In the genomic region with DNA sequence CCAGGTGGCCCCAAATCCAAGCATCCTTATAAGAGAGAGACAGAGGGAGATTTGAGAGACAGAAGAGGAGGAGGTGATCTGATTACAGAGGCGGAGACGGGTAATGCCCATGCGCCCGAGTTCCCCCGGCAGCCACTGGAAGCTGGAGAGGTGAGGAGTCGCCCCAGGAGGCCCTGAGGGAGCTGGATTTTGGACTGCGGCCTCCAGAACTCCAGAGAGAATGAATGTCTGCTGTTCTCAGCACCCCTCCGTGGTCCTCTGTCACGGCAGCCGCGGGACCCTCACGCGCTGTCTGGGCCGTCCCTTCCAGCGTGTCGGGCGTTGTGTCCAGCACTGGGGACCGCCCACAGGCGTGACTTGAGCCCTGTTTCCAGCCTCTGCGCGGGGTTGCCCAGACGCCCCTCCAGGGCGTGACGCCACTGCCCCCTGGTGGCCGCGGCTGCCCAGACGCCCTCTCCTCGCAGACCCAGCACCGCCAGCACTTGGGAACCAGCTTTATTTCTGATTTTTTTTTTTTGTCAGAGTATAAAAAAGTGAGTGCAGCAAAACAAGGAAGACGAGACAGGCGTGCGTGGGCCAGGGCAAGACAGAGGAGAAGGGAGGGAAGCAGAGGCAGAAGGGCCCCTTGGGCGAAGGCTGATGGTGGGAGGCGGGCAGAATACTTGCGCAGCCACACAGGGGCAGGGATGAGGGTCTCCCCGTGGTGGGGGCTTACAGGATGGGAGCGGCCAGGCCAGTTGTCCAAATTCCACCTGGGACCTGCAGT, we compare ENCODE assay signal across 8 cellular contexts. TPM values are rescaled to one million over a fixed set of nuclear protein-coding genes. Genes with fewer than 3 reads are reported as not detected.
DNase-seq lines count a peak whose midpoint lies in the region; TF ChIP-seq lines count a peak whose summit lies in the region.

No MANE protein-coding gene starts in this region.

- H3K27ac ChIP-seq in HUES64 (ENCODE audit: low read depth, low read length) (no peak overlapping the region), PC-9 (no peak overlapping the region), esophagus squamous epithelium (peak overlapping the region in 3 of 4 donors; percentile 49 to 78 (median 64))

- H3K4me3 Mint-ChIP-seq in activated T-helper 1 cell treated with anti-CD3 and anti-CD28 coated beads, Interleukin-12 subunit alpha, Interleukin-12 subunit beta, Interleukin-2, Interleukin-4 antibody, amounts not matched to agents 30 ng/mL and 10 ng/mL and 1 ng/mL, durations not matched to agents 14 hours and 24 hours and 36 hours: no peak overlapping the region

- H3F3A ChIP-seq in PC-9 (ENCODE audit: insufficient read depth, low read depth): peaks cover 49% of the 10 kb centered on the region

- peaks cover 46% of the 10 kb centered on the region for H3K4me1 Mint-ChIP-seq in activated T-helper 1 cell treated with anti-CD3 and anti-CD28 coated beads, Interleukin-12 subunit alpha, Interleukin-12 subunit beta, Interleukin-2, Interleukin-4 antibody, amounts not matched to agents 30 ng/mL and 10 ng/mL and 1 ng/mL, durations not matched to agents 14 hours and 24 hours and 36 hours (ENCODE audit: low read depth)

- H3K36me3 ChIP-seq in HUES64 (ENCODE audit: insufficient read depth, low read length) (no peaks in the 10 kb centered on the region), PC-9 (ENCODE audit: low read depth) (no peaks in the 10 kb centered on the region), esophagus squamous epithelium (peaks cover 0 to 24% (median 0%) of the 10 kb centered on the region in 3 donors)

- peak overlapping the region; percentile 62 for H3K9ac ChIP-seq in HUES64 (ENCODE audit: low read depth, low read length)

- H4K20me1 ChIP-seq in PC-9 (ENCODE audit: insufficient read depth): peaks cover under 1% of the 10 kb centered on the region; the same call in 1 of the 2 replicates

- H3K4me3 ChIP-seq in HUES64 (ENCODE audit: low read length) (peak overlapping the region; percentile 62), PC-9 (peak overlapping the region; percentile 43; the same call in 1 of the 2 replicates), esophagus squamous epithelium (peak overlapping the region in 3 of 4 donors; percentile 31 to 63 (median 35))

- H3K79me2 ChIP-seq in PC-9 (ENCODE audit: low read depth): peaks cover 5% of the 10 kb centered on the region

- peak; percentile 89 for DNase-seq in Daoy (ENCODE audit: low read depth)
- DNase-seq in PC-9: peak; percentile 70 to 93
- DNase-seq in activated T-helper 1 cell treated with anti-CD3 and anti-CD28 coated beads, Interleukin-12 subunit alpha, Interleukin-12 subunit beta, Interleukin-2, Interleukin-4 antibody, amounts not matched to agents 30 ng/mL and 10 ng/mL and 1 ng/mL, durations not matched to agents 14 hours and 24 hours and 36 hours (ENCODE audit: low spot score): peak; percentile 70
- DNase-seq in esophagus squamous epithelium (lab: John Stamatoyannopoulos, UW): no peak
- DNase-seq in myocyte (ENCODE audit: low read depth): peak; percentile 86
- peak; percentile 72 for DNase-seq in stimulated activated naive CD4-positive, alpha-beta T cell treated with Interleukin-2 at 50 U/mL for 16 hours (lab: John Stamatoyannopoulos, UW)
- no peak for DNase-seq in OCI-M2 (lab: John Stamatoyannopoulos, UW; ENCODE audit: unreplicated experiment)

- peaks cover 2% of the 10 kb centered on the region for H3K27me3 Mint-ChIP-seq in activated T-helper 1 cell treated with anti-CD3 and anti-CD28 coated beads, Interleukin-12 subunit alpha, Interleukin-12 subunit beta, Interleukin-2, Interleukin-4 antibody, amounts not matched to agents 30 ng/mL and 10 ng/mL and 1 ng/mL, durations not matched to agents 14 hours and 24 hours and 36 hours (ENCODE audit: insufficient read depth)

- no peaks in the 10 kb centered on the region for H3K9me2 ChIP-seq in PC-9 (ENCODE audit: insufficient read depth)

- TF ChIP-seq CTCF in PC-9 (conservative IDR thresholded peaks at IDR 0.05) (peak; percentile 99), esophagus squamous epithelium (IDR thresholded peaks at IDR 0.05) (peak; percentile 93 to 100 (median 96))

- peak overlapping the region; percentile 71 for H3K27ac Mint-ChIP-seq in activated T-helper 1 cell treated with anti-CD3 and anti-CD28 coated beads, Interleukin-12 subunit alpha, Interleukin-12 subunit beta, Interleukin-2, Interleukin-4 antibody, amounts not matched to agents 30 ng/mL and 10 ng/mL and 1 ng/mL, durations not matched to agents 14 hours and 24 hours and 36 hours

- POLR2A ChIA-PET in PC-9 (lab: Charles Lee; ENCODE audit: unreplicated experiment): interaction anchor here (0.5 to 0.7 kb wide), 3 partner anchors 109 to 751 kb away, joined by 7 to 16 read pairs (median 7); a partner anchor contains a TSS

- CTCF ChIA-PET in PC-9 (lab: Charles Lee): interaction anchor here (0.6 to 1.0 kb wide), 9 partner anchors 10 to 436 kb away, joined by 3 to 8 read pairs (median 4); no protein-coding TSS in a partner anchor

- intact Hi-C loops in PC-9 (cut with micrococcal nuclease; ENCODE audit: unreplicated experiment) (loop anchor here (1.0 to 5.0 kb wide), 6 partner anchors 17 to 537 kb away; a partner anchor contains a TSS), esophagus squamous epithelium (cut with DNase I) (loop anchor here (5.0 kb wide), 1 partner anchor 437 kb away; a partner anchor contains a TSS)
- intact Hi-C loops in activated T-helper 1 cell treated with anti-CD3 and anti-CD28 coated beads, Interleukin-12 subunit alpha, Interleukin-12 subunit beta, Interleukin-2, Interleukin-4 antibody, amounts not matched to agents 30 ng/mL and 10 ng/mL and 1 ng/mL, durations not matched to agents 14 hours and 24 hours and 36 hours (cut with micrococcal nuclease): loop anchor here (5.0 to 10.0 kb wide), 2 partner anchors 187 to 239 kb away; a partner anchor contains a TSS

- TF ChIP-seq POLR2A in esophagus squamous epithelium (IDR thresholded peaks at IDR 0.05): no peak

- H3K36me3 Mint-ChIP-seq in activated T-helper 1 cell treated with anti-CD3 and anti-CD28 coated beads, Interleukin-12 subunit alpha, Interleukin-12 subunit beta, Interleukin-2, Interleukin-4 antibody, amounts not matched to agents 30 ng/mL and 10 ng/mL and 1 ng/mL, durations not matched to agents 14 hours and 24 hours and 36 hours (ENCODE audit: low read depth): peaks cover 23% of the 10 kb centered on the region

- no peaks in the 10 kb centered on the region for H3K9me3 Mint-ChIP-seq in activated T-helper 1 cell treated with anti-CD3 and anti-CD28 coated beads, Interleukin-12 subunit alpha, Interleukin-12 subunit beta, Interleukin-2, Interleukin-4 antibody, amounts not matched to agents 30 ng/mL and 10 ng/mL and 1 ng/mL, durations not matched to agents 14 hours and 24 hours and 36 hours

- H3K4me2 ChIP-seq in PC-9: peak overlapping the region; percentile 78

- WGBS in HUES64: 15% methylated on average over 37 of the region's 37 CpGs
- WGBS in esophagus squamous epithelium, 2 donors: 8 to 29% methylated on average over 15 to 28 of the region's 37 CpGs

- H3K9me3 ChIP-seq in HUES64 (ENCODE audit: insufficient read depth, low read depth, low read length) (no peaks in the 10 kb centered on the region), PC-9 (ENCODE audit: insufficient read depth, low read depth) (no peaks in the 10 kb centered on the region), esophagus squamous epithelium (no peaks in the 10 kb centered on the region)

- BruUV-seq in PC-9 (replicated peaks; lab: Mats Ljungman, UMichigan): no TSS peak

- peaks cover 2% of the 10 kb centered on the region for H3K4me1 ChIP-seq in HUES64 (ENCODE audit: insufficient read depth, low read length)
- H3K4me1 ChIP-seq in PC-9 (replicated peaks; ENCODE audit: insufficient read depth): peaks cover 4% of the 10 kb centered on the region
- peaks cover 25 to 46% (median 29%) of the 10 kb centered on the region in 3 donors for H3K4me1 ChIP-seq in esophagus squamous epithelium

- no peak overlapping the region for H2AFZ ChIP-seq in PC-9

- peaks cover 20% of the 10 kb centered on the region for H3K27me3 ChIP-seq in HUES64 (ENCODE audit: insufficient read depth, low read length)
- H3K27me3 ChIP-seq in PC-9 (ENCODE audit: insufficient read depth, low read depth): no peaks in the 10 kb centered on the region
- no peaks in the 10 kb centered on the region for H3K27me3 ChIP-seq in esophagus squamous epithelium

RNA-seq across cellular contexts. Expression of a gene that starts 4.1 kb away (rescaled TPM):
- 3.9 and 4.5 TPM in 2 replicates for total RNA-seq in Daoy (2014; rRNA removed; shearing (Covaris generic))
- polyA plus RNA-seq in HUES64 (2013, experiment 1 of 2): 13.2 TPM
- polyA plus RNA-seq in HUES64 (2013, experiment 2 of 2): 10.1 TPM
- total RNA-seq in PC-9 (2021) (24.3 and 28.1 TPM in 2 replicates), esophagus squamous epithelium (10 to 100 TPM; 10.7 to 17.6 (median 14.2) TPM), myocyte (17.8 and 23.2 TPM in 2 replicates)
- 28.0 and 28.3 TPM in 2 replicates for total RNA-seq in activated T-helper 1 cell treated with anti-CD3 and anti-CD28 coated beads, Interleukin-12 subunit alpha, Interleukin-12 subunit beta, Interleukin-2, Interleukin-4 antibody, amounts not matched to agents 30 ng/mL and 10 ng/mL and 1 ng/mL, durations not matched to agents 14 hours and 24 hours and 36 hours
- 23.9 TPM for polyA plus RNA-seq in myocyte (2012)

RNA-seq across cellular contexts. Expression of a gene that starts 5.6 kb away (rescaled TPM):
- 0.86 and 1.2 TPM in 2 replicates for total RNA-seq in Daoy (2014; rRNA removed; shearing (Covaris generic))
- 3.4 TPM for polyA plus RNA-seq in HUES64 (2013, experiment 1 of 2)
- polyA plus RNA-seq in HUES64 (2013, experiment 2 of 2): 3.9 TPM
- total RNA-seq in PC-9 (2021): 14.4 and 18.7 TPM in 2 replicates
- 29.4 and 34.9 TPM in 2 replicates for total RNA-seq in activated T-helper 1 cell treated with anti-CD3 and anti-CD28 coated beads, Interleukin-12 subunit alpha, Interleukin-12 subunit beta, Interleukin-2, Interleukin-4 antibody, amounts not matched to agents 30 ng/mL and 10 ng/mL and 1 ng/mL, durations not matched to agents 14 hours and 24 hours and 36 hours
- total RNA-seq in esophagus squamous epithelium: 10 to 100 TPM in 1 of 4 donors, 1 to 10 TPM in 3; 5.1 to 15.9 (median 6.8) TPM
- 1.1 and 9.2 TPM in 2 replicates for total RNA-seq in myocyte
- 2.7 TPM for polyA plus RNA-seq in myocyte (2012)

RNA-seq across cellular contexts. Expression of a gene that starts 7.1 kb away (rescaled TPM):
- total RNA-seq in Daoy (2014; rRNA removed; shearing (Covaris generic)): 81.6 and 82.7 TPM in 2 replicates
- 52.4 TPM for polyA plus RNA-seq in HUES64 (2013, experiment 1 of 2)
- polyA plus RNA-seq in HUES64 (2013, experiment 2 of 2): 53.8 TPM
- 103 and 111 TPM in 2 replicates for total RNA-seq in PC-9 (2021)
- 82.3 and 83.6 TPM in 2 replicates for total RNA-seq in activated T-helper 1 cell treated with anti-CD3 and anti-CD28 coated beads, Interleukin-12 subunit alpha, Interleukin-12 subunit beta, Interleukin-2, Interleukin-4 antibody, amounts not matched to agents 30 ng/mL and 10 ng/mL and 1 ng/mL, durations not matched to agents 14 hours and 24 hours and 36 hours
- 10 to 100 TPM; 34.1 to 57.4 (median 45.8) TPM for total RNA-seq in esophagus squamous epithelium
- 42.4 and 49.4 TPM in 2 replicates for total RNA-seq in myocyte
- polyA plus RNA-seq in myocyte (2012): 64.3 TPM

RNA-seq across cellular contexts. Expression of a gene that starts 17.6 kb away (rescaled TPM):
- total RNA-seq in Daoy (2014; rRNA removed; shearing (Covaris generic)): 3.1 and 6.3 TPM in 2 replicates
- 29.9 TPM for polyA plus RNA-seq in HUES64 (2013, experiment 1 of 2)
- 24.9 TPM for polyA plus RNA-seq in HUES64 (2013, experiment 2 of 2)
- total RNA-seq in PC-9 (2021): 51.7 and 55.1 TPM in 2 replicates
- total RNA-seq in activated T-helper 1 cell treated with anti-CD3 and anti-CD28 coated beads, Interleukin-12 subunit alpha, Interleukin-12 subunit beta, Interleukin-2, Interleukin-4 antibody, amounts not matched to agents 30 ng/mL and 10 ng/mL and 1 ng/mL, durations not matched to agents 14 hours and 24 hours and 36 hours: 48.7 and 49.3 TPM in 2 replicates
- 10 to 100 TPM; 23.1 to 38.0 (median 25.6) TPM for total RNA-seq in esophagus squamous epithelium
- 19.9 and 22.3 TPM in 2 replicates for total RNA-seq in myocyte
- 33.8 TPM for polyA plus RNA-seq in myocyte (2012)

Comparison
In these comparisons a context has a peak if more than half of its experiments do, and no peak if none do; other contexts are left out.
1. DNase-seq: peak in Daoy (single experiment), PC-9 (2 of 2), activated T-helper 1 cell treated with anti-CD3 and anti-CD28 coated beads, Interleukin-12 subunit alpha, Interleukin-12 subunit beta, Interleukin-2, Interleukin-4 antibody, amounts not matched to agents 30 ng/mL and 10 ng/mL and 1 ng/mL, durations not matched to agents 14 hours and 24 hours and 36 hours (single experiment), myocyte (single experiment) and stimulated activated naive CD4-positive, alpha-beta T cell treated with Interleukin-2 at 50 U/mL for 16 hours (single experiment); none in esophagus squamous epithelium (single experiment) and OCI-M2 (single experiment).
2. H3K27ac ChIP-seq: peak in esophagus squamous epithelium (3 of 4); none in HUES64 (single experiment) and PC-9 (single experiment).
3. Peak in every context shown above with its lines, with median percentiles within 50 percentile points of each other: H3K4me3 ChIP-seq.